8 cellular contexts compared by ENCODE assay signal in genomic region chr1:182962554-182963115, GRCh38. TPM values are rescaled to one million over a fixed set of nuclear protein-coding genes. Genes with fewer than 3 reads are reported as not detected.
DNase-seq lines count a peak whose midpoint lies in the region; ATAC-seq and TF ChIP-seq lines count a peak whose summit lies in the region.

No MANE protein-coding gene starts in this region.

- no peak overlapping the region for H2AK5ac ChIP-seq in mesenchymal stem cell (ENCODE audit: low read length, severe bottlenecking)

- H3K4me2 ChIP-seq in mesenchymal stem cell (ENCODE audit: low read length, poor library complexity, severe bottlenecking): no peak overlapping the region

- peak; percentile 98 for TF ChIP-seq CTCF in BE2C (IDR thresholded peaks at IDR 0.05; ENCODE audit: low read depth, low read length)
- TF ChIP-seq CTCF in endothelial cell (IDR thresholded peaks at IDR 0.05; ENCODE audit: unreplicated experiment): peak; percentile 74

- peak overlapping the region; percentile 93 for H3K9ac ChIP-seq in mesenchymal stem cell (ENCODE audit: low read length)

- H2BK15ac ChIP-seq in mesenchymal stem cell (ENCODE audit: low read depth, poor library complexity, severe bottlenecking): no peak overlapping the region

- no peaks in the 10 kb centered on the region for H3K79me1 ChIP-seq in mesenchymal stem cell (replicated peaks; ENCODE audit: low read length, poor library complexity, severe bottlenecking)

- H3K4me1 ChIP-seq in BE2C (no peaks in the 10 kb centered on the region; the same call in 1 of the 2 replicates), mesenchymal stem cell (ENCODE audit: control insufficient read depth, insufficient read depth, low read depth, low read length) (no peaks in the 10 kb centered on the region)

- H3K4ac ChIP-seq in mesenchymal stem cell (ENCODE audit: low read depth in 1 of 2, low read length in 2 of 2): no peak overlapping the region

- DNase-seq in BE2C (peak; percentile 78), NCI-H1417 treated with DMSO at 0.1 percent for 48 hours (lab: John Stamatoyannopoulos, UW) (peak; percentile 2), SKM-1 (lab: John Stamatoyannopoulos, UW; ENCODE audit: unreplicated experiment) (peak; percentile 84), endothelial cell (ENCODE audit: low spot score) (peak; percentile 51), mesenchymal stem cell (peak; percentile 92), superior temporal gyrus (ENCODE audit: extremely low spot score) (peak; percentile 84)

- H3K9me3 Mint-ChIP-seq in endothelial cell (ENCODE audit: unreplicated experiment): no peaks in the 10 kb centered on the region

- no peak overlapping the region for H3K14ac ChIP-seq in mesenchymal stem cell (ENCODE audit: low read length in 2 of 2)

- no peak overlapping the region for H2BK120ac ChIP-seq in mesenchymal stem cell (ENCODE audit: low read depth, low read length)

- H4K91ac ChIP-seq in mesenchymal stem cell (ENCODE audit: low read length): no peak overlapping the region

- 0% methylated on average over 3 of the region's 6 CpGs for WGBS in mesenchymal stem cell

- no peak overlapping the region for H2BK12ac ChIP-seq in mesenchymal stem cell (ENCODE audit: low read length in 2 of 2)

- H3K9me3 ChIP-seq in BE2C (no peaks in the 10 kb centered on the region), mesenchymal stem cell (ENCODE audit: control insufficient read depth, low read length) (no peaks in the 10 kb centered on the region)

- no peaks in the 10 kb centered on the region for H3K36me3 ChIP-seq in BE2C
- no peaks in the 10 kb centered on the region for H3K36me3 ChIP-seq in mesenchymal stem cell (ENCODE audit: control insufficient read depth in 1 of 2, insufficient read depth in 2 of 2, low read depth in 1 of 2, low read length in 2 of 2)

- H3K27me3 ChIP-seq in BE2C: no peaks in the 10 kb centered on the region
- H3K27me3 ChIP-seq in mesenchymal stem cell (ENCODE audit: control insufficient read depth in 1 of 2, insufficient read depth in 1 of 2, low read length in 2 of 2): no peaks in the 10 kb centered on the region

- peak overlapping the region; percentile 11 for H3K27ac Mint-ChIP-seq in endothelial cell (ENCODE audit: unreplicated experiment)

- H3K27me3 Mint-ChIP-seq in endothelial cell (ENCODE audit: unreplicated experiment): no peaks in the 10 kb centered on the region

- peaks cover 5% of the 10 kb centered on the region for H3K4me1 Mint-ChIP-seq in endothelial cell (ENCODE audit: unreplicated experiment)

- H3K23ac ChIP-seq in mesenchymal stem cell (ENCODE audit: low read length in 2 of 2): no peak overlapping the region

- peak overlapping the region; percentile 39 for H3K4me3 ChIP-seq in BE2C (ENCODE audit: low read depth, low read length)
- peak overlapping the region in 1 of 2 experiments; percentile 64 for H3K4me3 ChIP-seq in mesenchymal stem cell (ENCODE audit: insufficient read depth in 1 of 2, low read depth in 1 of 2, low read length in 2 of 2)

- H3K36me3 Mint-ChIP-seq in endothelial cell (ENCODE audit: low read depth, unreplicated experiment): no peaks in the 10 kb centered on the region

- ATAC-seq in GM18517 (IDR thresholded peaks at IDR 0.05; ENCODE audit: unreplicated experiment): peak; percentile 81
- peak; percentile 97 for ATAC-seq in HG02885 (IDR thresholded peaks at IDR 0.05; ENCODE audit: poor library complexity, unreplicated experiment)

- H2AFZ ChIP-seq in mesenchymal stem cell (ENCODE audit: low read depth, low read length): no peak overlapping the region

- peak overlapping the region; percentile 63 for H3K27ac ChIP-seq in mesenchymal stem cell (ENCODE audit: low read length, poor library complexity, severe bottlenecking)

- no peak overlapping the region for H2BK5ac ChIP-seq in mesenchymal stem cell (ENCODE audit: low read depth, low read length, poor library complexity, severe bottlenecking)

- H3K4me3 Mint-ChIP-seq in endothelial cell (ENCODE audit: unreplicated experiment): no peak overlapping the region

- H4K8ac ChIP-seq in mesenchymal stem cell (ENCODE audit: low read length): no peak overlapping the region

- no peak overlapping the region for H3K18ac ChIP-seq in mesenchymal stem cell (ENCODE audit: low read depth in 1 of 2, low read length in 2 of 2)

RNA-seq across cellular contexts. Expression of gene SHCBP1L, which starts 9.7 kb away (rescaled TPM):
- polyA plus RNA-seq in BE2C (2012; ENCODE audit: insufficient read depth, insufficient read length, low read depth): not detected
- not detected for total RNA-seq in endothelial cell (ENCODE audit: unreplicated experiment)
- polyA plus RNA-seq in mesenchymal stem cell (2013, experiment 1 of 2): not detected
- polyA plus RNA-seq in mesenchymal stem cell (2013, experiment 2 of 2): not detected

Comparison
In these comparisons a context has a peak if more than half of its experiments do, and no peak if none do; other contexts are left out.
1. DNase-seq: peak in every context shown above with its lines; median percentile 92 in mesenchymal stem cell; 84 in SKM-1; 84 in superior temporal gyrus; 78 in BE2C; 51 in endothelial cell; 2 in NCI-H1417 treated with DMSO at 0.1 percent for 48 hours.